Comparison of ENCODE assay signal across 7 cellular contexts in the genomic region with DNA sequence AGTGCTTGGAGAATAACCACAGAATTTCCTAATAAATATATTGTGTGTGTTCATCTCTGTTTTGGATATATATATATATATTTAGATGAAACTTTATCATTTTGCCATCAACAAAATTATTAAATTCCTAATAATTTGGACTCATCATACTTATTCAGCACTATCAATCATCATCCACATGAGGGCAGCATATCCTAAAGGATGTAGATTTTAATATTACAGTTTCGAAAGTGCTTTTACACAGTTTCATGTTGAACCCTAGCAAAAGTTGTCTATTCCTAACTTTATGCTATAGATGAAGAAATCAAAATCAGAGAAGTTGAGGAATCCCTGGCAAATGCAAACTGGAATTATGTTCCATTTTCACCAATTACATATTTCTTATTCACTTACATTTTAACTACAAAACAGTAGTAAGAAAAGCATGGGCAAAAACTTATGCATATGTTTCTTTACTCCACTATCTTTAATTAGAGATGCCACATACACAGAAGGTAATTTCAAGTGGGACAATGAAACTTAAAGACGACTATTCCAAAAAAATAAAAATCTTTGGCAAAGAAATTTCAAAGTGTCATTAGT. TPM values are rescaled to one million over a fixed set of nuclear protein-coding genes. Genes with fewer than 3 reads are reported as not detected.
DNase-seq lines count a peak whose midpoint lies in the region; ATAC-seq and TF ChIP-seq lines count a peak whose summit lies in the region.

No MANE protein-coding gene starts in this region.

- H4K20me1 ChIP-seq in smooth muscle cell (ENCODE audit: low read depth) = no peaks in the 10 kb centered on the region

- H3K4me2 ChIP-seq in smooth muscle cell = peak overlapping the region; percentile 22

- H2AFZ ChIP-seq in smooth muscle cell (ENCODE audit: low read depth) = no peak overlapping the region

- H3K27me3 ChIP-seq in RWPE2 (ENCODE audit: insufficient read depth, poor library complexity, severe bottlenecking) (no peaks in the 10 kb centered on the region), foreskin keratinocyte (no peaks in the 10 kb centered on the region), smooth muscle cell (ENCODE audit: low read depth) (no peaks in the 10 kb centered on the region)

- TF ChIP-seq CTCF in GM12872 (IDR thresholded peaks at IDR 0.05; ENCODE audit: insufficient read depth, low read depth, low read length) (peak; percentile 28; the same call in 1 of the 3 replicates), RWPE2 (IDR thresholded peaks at IDR 0.05; ENCODE audit: poor library complexity, severe bottlenecking) (peak; percentile 83), foreskin keratinocyte (conservative IDR thresholded peaks at IDR 0.05) (peak; percentile 79), smooth muscle cell (IDR thresholded peaks at IDR 0.05; ENCODE audit: borderline replicate concordance, insufficient read depth, poor library complexity, severe bottlenecking) (peak; percentile 74)

- ATAC-seq in HG03378 (IDR thresholded peaks at IDR 0.05; ENCODE audit: unreplicated experiment) (peak; percentile 75), RWPE2 (ENCODE audit: low read depth) (no peak), foreskin keratinocyte (peak; percentile 38), HG03108 (IDR thresholded peaks at IDR 0.05; ENCODE audit: unreplicated experiment) (no peak)

- H3F3A ChIP-seq in smooth muscle cell (ENCODE audit: low read depth) = no peaks in the 10 kb centered on the region

- DNase-seq in RWPE2 (ENCODE audit: low spot score) (no peak), foreskin keratinocyte (peak in 1 of 2 donors; percentile 19), smooth muscle cell (lab: John Stamatoyannopoulos, UW; ENCODE audit: unreplicated experiment) (no peak), ecto neural progenitor cell (ENCODE audit: low spot score) (no peak)

- H3K27ac ChIP-seq in RWPE2 (ENCODE audit: poor library complexity, severe bottlenecking) (no peak overlapping the region), foreskin keratinocyte (peak overlapping the region; percentile 1), smooth muscle cell (ENCODE audit: low read depth) (no peak overlapping the region)

- H3K79me2 ChIP-seq in smooth muscle cell (ENCODE audit: low read depth) = no peaks in the 10 kb centered on the region

- no peaks in the 10 kb centered on the region for H3K4me1 ChIP-seq in RWPE2 (ENCODE audit: insufficient read depth, poor library complexity, severe bottlenecking)
- H3K4me1 ChIP-seq in foreskin keratinocyte = peaks cover 4% of the 10 kb centered on the region
- H3K4me1 ChIP-seq in smooth muscle cell (ENCODE audit: low read depth) = no peaks in the 10 kb centered on the region

- H3K36me3 ChIP-seq in RWPE2 (ENCODE audit: low read depth) = no peaks in the 10 kb centered on the region
- no peaks in the 10 kb centered on the region for H3K36me3 ChIP-seq in smooth muscle cell (ENCODE audit: low read depth)

- H3K4me3 ChIP-seq in RWPE2 (ENCODE audit: severe bottlenecking) = no peak overlapping the region
- no peak overlapping the region for H3K4me3 ChIP-seq in smooth muscle cell

- no peaks in the 10 kb centered on the region for H3K9me3 ChIP-seq in RWPE2 (ENCODE audit: severe bottlenecking)
- no peaks in the 10 kb centered on the region for H3K9me3 ChIP-seq in smooth muscle cell (replicated peaks; ENCODE audit: low read depth)

- no peak overlapping the region for H3K9ac ChIP-seq in smooth muscle cell (ENCODE audit: low read depth)

- 19% methylated on average over 2 of the region's 2 CpGs for WGBS in smooth muscle cell (ENCODE audit: low lambda C conversion rate)

RNA-seq across cellular contexts. Expression of gene UGT2A1, which starts 36.6 kb away (rescaled TPM):
- not detected in 2 replicates for total RNA-seq in foreskin keratinocyte
- not detected in 2 replicates for polyA plus RNA-seq in foreskin keratinocyte
- total RNA-seq in smooth muscle cell = not detected in 2 replicates
- not detected in 2 replicates for polyA plus RNA-seq in smooth muscle cell

RNA-seq across cellular contexts. Expression of gene UGT2A2, which starts 50.2 kb away (rescaled TPM):
- not detected in 2 replicates for total RNA-seq in foreskin keratinocyte
- polyA plus RNA-seq in foreskin keratinocyte = not detected in 2 replicates
- not detected in 2 replicates for total RNA-seq in smooth muscle cell
- not detected in 2 replicates for polyA plus RNA-seq in smooth muscle cell

Comparison
In these comparisons a context has a peak if more than half of its experiments do, and no peak if none do; other contexts are left out.
1. CTCF ChIP-seq: peak in every context shown above with its lines; median percentile 83 in RWPE2; 79 in foreskin keratinocyte; 74 in smooth muscle cell; 28 in GM12872.
2. ATAC-seq: peak in HG03378 (single experiment) and foreskin keratinocyte (single experiment); none in RWPE2 (single experiment) and HG03108 (single experiment).